ENCODE assay signal across 8 cellular contexts in genomic region chr13:27424246-27425150, GRCh38. TPM values are rescaled to one million over a fixed set of nuclear protein-coding genes. Genes with fewer than 3 reads are reported as not detected.
DNase-seq lines count a peak whose midpoint lies in the region; ATAC-seq, FAIRE-seq and TF ChIP-seq lines count a peak whose summit lies in the region.

Gene GTF3A, plus strand, starts transcription at chr13:27424619.

- FAIRE-seq in keratinocyte (lab: Jason Lieb, UNC) = no peak

- H3K9me3 ChIP-seq in keratinocyte (ENCODE audit: control insufficient read depth, low read depth, low read length) = no peaks in the 10 kb centered on the region

- no peaks in the 10 kb centered on the region for H3K9me1 ChIP-seq in keratinocyte (ENCODE audit: control insufficient read depth, extremely low read depth, insufficient read depth, low read length)

- no peaks in the 10 kb centered on the region for H4K20me1 ChIP-seq in keratinocyte (ENCODE audit: control insufficient read depth, extremely low read depth, insufficient read depth, low read length)

- POLR2A ChIA-PET in AG04449 (lab: Yijun Ruan, JAX) = interaction anchor here (0.7 to 1.9 kb wide), 2 partner anchors 26 to 715 kb away, joined by 3 to 5 read pairs; partner anchors contain the start of gene MTIF3

- dilution Hi-C loops in keratinocyte (cut with MboI; ENCODE audit: extremely low pct_ligation_motif_present, low sequenced_read_pairs) = no loop called here

- H3K9ac ChIP-seq in keratinocyte (ENCODE audit: control insufficient read depth, extremely low read depth, insufficient read depth, low read length) = peak within 1 kb of the TSS; percentile 83

- peak within 1 kb of the TSS; percentile 96 for H3K4me2 ChIP-seq in keratinocyte (ENCODE audit: control insufficient read depth, extremely low read depth, insufficient read depth, low read depth, low read length)

- H3K27ac ChIP-seq in keratinocyte (ENCODE audit: control insufficient read depth, insufficient read depth, low read length) = peak within 1 kb of the TSS; percentile 89

- TF ChIP-seq CTCF in AG04449 (IDR thresholded peaks at IDR 0.05; ENCODE audit: insufficient read depth, low read length, missing control alignments) (no peak), keratinocyte (optimal IDR thresholded peaks at IDR 0.05 in 1 of 3, IDR thresholded peaks at IDR 0.05 in 1 of 3, conservative IDR thresholded peaks at IDR 0.05 in 1 of 3; ENCODE audit: extremely low read depth in 1 of 3, insufficient read depth in 2 of 3, low read length in 3 of 3) (no peak)

- peak within 1 kb of the TSS; percentile 99 for H2AFZ ChIP-seq in keratinocyte (ENCODE audit: control insufficient read depth, low read length)

- H3K79me2 ChIP-seq in keratinocyte (ENCODE audit: control insufficient read depth, insufficient read depth, low read length) = peaks cover 22% of the 10 kb centered on the region

- no peak for DNase-seq in AG04449 (ENCODE audit: low read depth, low spot score)
- peak; percentile 73 to 93 for DNase-seq in NCI-H446 (lab: John Stamatoyannopoulos, UW)
- DNase-seq in activated CD4-positive, CD25-positive, alpha-beta regulatory T cell treated with anti-CD3 and anti-CD28 coated beads, Interleukin-2, amount 50 U/mL, for 72 hours = peak; percentile 90
- DNase-seq in cerebellar cortex (ENCODE audit: low spot score) = peak; percentile 75
- DNase-seq in keratinocyte (ENCODE audit: low read depth, low spot score) = peak; percentile 30
- peak; percentile 69 to 79 (median 76) for DNase-seq in stimulated activated CD4-positive, alpha-beta T cell treated with anti-CD3 and anti-CD28 coated beads, Interleukin-12 subunit alpha, Interleukin-12 subunit beta, amount 100 ng/mL, for 48 hours (ENCODE audit: low read depth in 2 of 3, low spot score in 1 of 3)

- H3K4me3 ChIP-seq in AG04449 (ENCODE audit: low read depth, low read length) (peak within 1 kb of the TSS; percentile 83), keratinocyte (ENCODE audit: control insufficient read depth in 2 of 3, extremely low read depth in 1 of 3, insufficient read depth in 2 of 3, low read depth in 1 of 3, low read length in 3 of 3) (peak within 1 kb of the TSS; percentile 66 to 95 (median 77))

- H3K36me3 ChIP-seq in keratinocyte (ENCODE audit: control insufficient read depth in 2 of 2, extremely low read depth in 1 of 2, insufficient read depth in 2 of 2, low read length in 2 of 2) = peaks cover 6 to 11% of the 10 kb centered on the region in 2 experiments

- H3K4me1 ChIP-seq in keratinocyte (ENCODE audit: control insufficient read depth, extremely low read depth, insufficient read depth, low read length) = peaks cover 35% of the 10 kb centered on the region

- CTCF ChIA-PET in AG04449 (lab: Yijun Ruan, JAX) = interaction anchor here (0.7 to 4.7 kb wide), 11 partner anchors 8 to 439 kb away, joined by 3 to 22 read pairs (median 4); no protein-coding TSS in a partner anchor

- H3K27me3 ChIP-seq in keratinocyte (ENCODE audit: control insufficient read depth, extremely low read depth, insufficient read depth, low read length) = no peaks in the 10 kb centered on the region

- ATAC-seq in GM18907 (IDR thresholded peaks at IDR 0.05; ENCODE audit: unreplicated experiment) (peak; percentile 75), HG03139 (IDR thresholded peaks at IDR 0.05; ENCODE audit: unreplicated experiment) (peak; percentile 46)

RNA-seq across cellular contexts. Expression of gene GTF3A, which starts in this region (rescaled TPM):
- polyA plus RNA-seq in keratinocyte = 41.5 to 97.8 TPM (median 95.5 TPM) in 3 replicates
- 138 TPM for polyA plus RNA-seq in keratinocyte (2011; ENCODE audit: low read depth)
- 72.7 and 138 TPM in 2 replicates for polyA plus RNA-seq in keratinocyte (2011; cell fraction: cytosol; rRNA removed)
- 16.5 and 23.1 TPM in 2 replicates for polyA plus RNA-seq in keratinocyte (2011; cell fraction: nucleus; rRNA removed)
- polyA plus RNA-seq in keratinocyte (2012; ENCODE audit: low replicate concordance) = 58.6 and 74.2 TPM in 2 replicates
- 22.1 to 48.6 TPM (median 36.3 TPM) in 3 replicates for polyA minus RNA-seq in keratinocyte
- polyA minus RNA-seq in keratinocyte (2011; cell fraction: cytosol; rRNA and poly(A)+ RNA removed) = 57.7 TPM
- polyA minus RNA-seq in keratinocyte (2011; cell fraction: nucleus; rRNA and poly(A)+ RNA removed) = 4.9 and 11.0 TPM in 2 replicates
